ENCODE assay signal across 14 cellular contexts in genomic region chr1:215665212-215665611, GRCh38.
A peak's percentile ranks its signal among the peaks of the same experiment; 100 is the strongest.
DNase-seq lines count a peak whose midpoint lies in the region; ATAC-seq and TF ChIP-seq lines count a peak whose summit lies in the region.
"Had no signal": no experiment of that assay in that cellular context is flagged by ENCODE, and none has a peak within 500 bp of the region (broad histone marks: within the 10 kb centered on the region; RNA-seq: fewer than 3 reads in every experiment).

No MANE protein-coding gene starts in this region.

- no peaks in the 10 kb centered on the region for H3K27me3 ChIP-seq in AG04450 (ENCODE audit: control insufficient read depth, insufficient read depth, low read length)
- H3K27me3 ChIP-seq in suprapubic skin = no peaks in the 10 kb centered on the region

- TF ChIP-seq EP300 in suprapubic skin (IDR thresholded peaks at IDR 0.05) = no peak

- DNase-seq in AG04450 (ENCODE audit: low read depth, low spot score) (peak; percentile 46), GM13977 (ENCODE audit: low spot score) (peak; percentile 7), NCI-H226 (peak; percentile 52), fibroblast of pulmonary artery (ENCODE audit: low read depth) (peak; percentile 36), suprapubic skin (ENCODE audit: low spot score in 2 of 2) (no peak), GM13976 (ENCODE audit: low spot score) (no peak), ACHN (no peak)
- DNase-seq: activated B cell treated with CpG ODN at 0.5 μM for 24 hours; activated gamma-delta T cell; CD4-positive, alpha-beta memory T cell; H7; naive thymus-derived CD4-positive, alpha-beta T cell; small intestine had no signal

- in situ Hi-C loops in GM13977 (cut with MboI; ENCODE audit: low pct_unique_long_range_greater_than_20kb, low sequenced_read_pairs, unreplicated experiment) = no loop called here
- in situ Hi-C loops in GM13976 (cut with MboI; ENCODE audit: low sequenced_read_pairs, unreplicated experiment) = no loop called here
- in situ Hi-C loops in ACHN (cut with HindIII; ENCODE audit: low pct_ligation_motif_present, low pct_unique_long_range_greater_than_20kb, low sequenced_read_pairs) = no loop called here

- no peak for TF ChIP-seq POLR2A in suprapubic skin (IDR thresholded peaks at IDR 0.05)

- TF ChIP-seq CTCF in AG04450 (IDR thresholded peaks at IDR 0.05; ENCODE audit: low read depth, low read length) = no peak
- TF ChIP-seq CTCF in GM13977 (IDR thresholded peaks at IDR 0.05; ENCODE audit: extremely low read depth, insufficient read depth, missing control alignments) = no peak
- no peak for TF ChIP-seq CTCF in fibroblast of pulmonary artery (IDR thresholded peaks at IDR 0.05; ENCODE audit: low read length, missing control alignments)
- no peak for TF ChIP-seq CTCF in suprapubic skin (IDR thresholded peaks at IDR 0.05)
- TF ChIP-seq CTCF in GM13976 (IDR thresholded peaks at IDR 0.05; ENCODE audit: borderline replicate concordance, control extremely low read depth, extremely low read depth, insufficient read depth, missing control alignments) = no peak

- H3K9me3 ChIP-seq in AG04450 (ENCODE audit: control insufficient read depth, insufficient read depth, low read length) = no peaks in the 10 kb centered on the region
- H3K9me3 ChIP-seq in suprapubic skin = no peaks in the 10 kb centered on the region

- H3K36me3 ChIP-seq in suprapubic skin = no peaks in the 10 kb centered on the region

- POLR2A ChIA-PET in AG04450 (lab: Yijun Ruan, JAX) = no interaction called here

- no peak for ATAC-seq in GM18511 (IDR thresholded peaks at IDR 0.05; ENCODE audit: unreplicated experiment)
- ATAC-seq: naive thymus-derived CD4-positive, alpha-beta T cell had no signal

- H3K4me1 ChIP-seq in suprapubic skin = no peaks in the 10 kb centered on the region

- no peak overlapping the region for H3K4me3 ChIP-seq in AG04450 (ENCODE audit: low read depth, low read length)
- H3K4me3 ChIP-seq in fibroblast of pulmonary artery (replicated peaks; ENCODE audit: low read depth, low read length) = no peak overlapping the region
- no peak overlapping the region for H3K4me3 ChIP-seq in suprapubic skin

- 82% methylated on average over 4 of the region's 4 CpGs for WGBS in suprapubic skin

- H3K27ac ChIP-seq in AG04450 (ENCODE audit: low read depth, low read length) (no peak overlapping the region), suprapubic skin (no peak overlapping the region)

- CTCF ChIA-PET in AG04450 (lab: Charles Lee) = no interaction called here

Comparison
In these comparisons a context has a peak if more than half of its experiments do, and no peak if none do; other contexts are left out.
1. DNase-seq: peak in AG04450 (single experiment), GM13977 (single experiment), NCI-H226 (single experiment) and fibroblast of pulmonary artery (single experiment); none in suprapubic skin (0 of 2), GM13976 (single experiment) and ACHN (single experiment).